9 cellular contexts compared by ENCODE assay signal in genomic region chr16:30077656-30078055, GRCh38. TPM values are rescaled to one million over a fixed set of nuclear protein-coding genes. Genes with fewer than 3 reads are reported as not detected.
DNase-seq lines count a peak whose midpoint lies in the region; ATAC-seq and TF ChIP-seq lines count a peak whose summit lies in the region.
"Had no signal": no experiment of that assay in that cellular context is flagged by ENCODE, and none has a peak within 500 bp of the region (broad histone marks: within the 10 kb centered on the region; RNA-seq: fewer than 3 reads in every experiment).

No MANE protein-coding gene starts in this region.

- peaks cover 31% of the 10 kb centered on the region for H3K4me1 Mint-ChIP-seq in activated naive CD4-positive, alpha-beta T cell treated with anti-CD3 and anti-CD28 coated beads for 36 hours (ENCODE audit: low read depth)
- peaks cover 25 to 41% of the 10 kb centered on the region in 2 donors for H3K4me1 Mint-ChIP-seq in stimulated activated naive B cell treated with anti-CD40 and anti-IgM and Interleukin-4, amounts not matched to agents 10 μg/mL and 1 μg/mL and 100 μg/mL, for 72 hours

- no peaks in the 10 kb centered on the region for H3K9me3 Mint-ChIP-seq in activated naive CD4-positive, alpha-beta T cell treated with anti-CD3 and anti-CD28 coated beads for 36 hours
- no peaks in the 10 kb centered on the region for H3K9me3 Mint-ChIP-seq in stimulated activated naive B cell treated with anti-CD40 and anti-IgM and Interleukin-4, amounts not matched to agents 10 μg/mL and 1 μg/mL and 100 μg/mL, for 72 hours

- peak overlapping the region; percentile 57 for H3K27ac Mint-ChIP-seq in activated naive CD4-positive, alpha-beta T cell treated with anti-CD3 and anti-CD28 coated beads for 36 hours
- H3K27ac Mint-ChIP-seq in stimulated activated naive B cell treated with anti-CD40 and anti-IgM and Interleukin-4, amounts not matched to agents 10 μg/mL and 1 μg/mL and 100 μg/mL, for 72 hours, result peak overlapping the region; percentile 56

- no TSS peak for BruUV-seq in A673 (replicated peaks; lab: Mats Ljungman, UMichigan)

- peaks cover 21% of the 10 kb centered on the region for H3K36me3 Mint-ChIP-seq in activated naive CD4-positive, alpha-beta T cell treated with anti-CD3 and anti-CD28 coated beads for 36 hours (ENCODE audit: low read depth)
- H3K36me3 Mint-ChIP-seq in stimulated activated naive B cell treated with anti-CD40 and anti-IgM and Interleukin-4, amounts not matched to agents 10 μg/mL and 1 μg/mL and 100 μg/mL, for 72 hours, result peaks cover 33 to 61% of the 10 kb centered on the region in 2 donors

- H3K27me3 ChIP-seq in A673 (replicated peaks; ENCODE audit: insufficient read depth, low read depth, low read length, poor library complexity), result no peaks in the 10 kb centered on the region
- H3K27me3 ChIP-seq: BE2C had no signal

- CTCF ChIA-PET in activated naive CD4-positive, alpha-beta T cell treated with anti-CD3 and anti-CD28 coated beads for 36 hours (lab: Charles Lee), result interaction anchor here (0.6 to 8.7 kb wide), 2 partner anchors 14 to 36 kb away, joined by 3 to 50 read pairs; partner anchors contain the start of genes GDPD3 and TBX6
- CTCF ChIA-PET in HEK293T (lab: Yijun Ruan, JAX) (no interaction called here), A673 (lab: Charles Lee) (no interaction called here)

- no peak for DNase-seq in activated naive CD4-positive, alpha-beta T cell treated with anti-CD3 and anti-CD28 coated beads for 36 hours
- DNase-seq in activated naive CD4-positive, alpha-beta T cell (lab: John Stamatoyannopoulos, UW), result no peak
- no peak for DNase-seq in coronary artery (ENCODE audit: low spot score)
- no peak for DNase-seq in stimulated activated naive B cell treated with anti-CD40 and anti-IgM and Interleukin-4, amounts not matched to agents 10 μg/mL and 1 μg/mL and 100 μg/mL, for 72 hours
- no peak for DNase-seq in HEK293T (ENCODE audit: extremely low spot score)
- no peak for DNase-seq in A673 (ENCODE audit: low spot score)
- DNase-seq: BE2C, foreskin melanocyte, NCI-H526 treated with DMSO at 0.1 percent for 48 hours had no signal

- no peak for ATAC-seq in stimulated activated naive B cell treated with anti-CD40 and anti-IgM and Interleukin-4, amounts not matched to agents 10 μg/mL and 1 μg/mL and 100 μg/mL, for 72 hours (replicated peaks)

- intact Hi-C loops in activated naive CD4-positive, alpha-beta T cell treated with anti-CD3 and anti-CD28 coated beads for 36 hours (cut with micrococcal nuclease), result no loop called here
- intact Hi-C loops in A673 (cut with micrococcal nuclease; ENCODE audit: unreplicated experiment), result no loop called here

- H3K9me3 ChIP-seq in A673 (ENCODE audit: low read depth, low read length, poor library complexity, severe bottlenecking), result no peaks in the 10 kb centered on the region
- H3K9me3 ChIP-seq: BE2C had no signal

- POLR2A ChIA-PET in HEK293T (lab: Yijun Ruan, JAX) (interaction anchor here (1.4 to 5.7 kb wide), 4 partner anchors 11 to 19 kb away, joined by 4 to 66 read pairs (median 40); partner anchors contain the start of genes ALDOA and TBX6), A673 (lab: Charles Lee; ENCODE audit: low non-redundant PET) (no interaction called here)

- no peak overlapping the region for H3K4me3 Mint-ChIP-seq in activated naive CD4-positive, alpha-beta T cell treated with anti-CD3 and anti-CD28 coated beads for 36 hours
- peak overlapping the region in 1 of 2 donors; percentile 13 for H3K4me3 Mint-ChIP-seq in stimulated activated naive B cell treated with anti-CD40 and anti-IgM and Interleukin-4, amounts not matched to agents 10 μg/mL and 1 μg/mL and 100 μg/mL, for 72 hours

- H3K27ac ChIP-seq in coronary artery (no peak overlapping the region), A673 (ENCODE audit: low read depth, low read length, poor library complexity, severe bottlenecking) (no peak overlapping the region)

- TF ChIP-seq CTCF in coronary artery (IDR thresholded peaks at IDR 0.05) (no peak), A673 (conservative IDR thresholded peaks at IDR 0.05; ENCODE audit: low read depth, low read length) (no peak)

- H3K27me3 Mint-ChIP-seq in activated naive CD4-positive, alpha-beta T cell treated with anti-CD3 and anti-CD28 coated beads for 36 hours (ENCODE audit: low read depth), result no peaks in the 10 kb centered on the region
- no peaks in the 10 kb centered on the region for H3K27me3 Mint-ChIP-seq in stimulated activated naive B cell treated with anti-CD40 and anti-IgM and Interleukin-4, amounts not matched to agents 10 μg/mL and 1 μg/mL and 100 μg/mL, for 72 hours

- peaks cover 43% of the 10 kb centered on the region for H3K36me3 ChIP-seq in A673 (ENCODE audit: insufficient read depth, low read length, poor library complexity, severe bottlenecking)

- H3K4me1 ChIP-seq in A673 (ENCODE audit: insufficient read depth, low read length, poor library complexity, severe bottlenecking), result peaks cover 13% of the 10 kb centered on the region
- H3K4me1 ChIP-seq: BE2C had no signal

- peak overlapping the region; percentile 97 for H3K4me3 ChIP-seq in coronary artery
- H3K4me3 ChIP-seq in A673 (ENCODE audit: low read depth, low read length, poor library complexity, severe bottlenecking), result no peak overlapping the region

TF ChIP-seq in HEK293T, 16 proteins besides CTCF, POLR2A, EP300 and RAD21:
- no peak for TF ChIP-seq FOXK2 (IDR thresholded peaks at IDR 0.05)

RNA-seq across cellular contexts. Expression of gene PPP4C, which starts 1.9 kb away (rescaled TPM):
- total RNA-seq in activated naive CD4-positive, alpha-beta T cell treated with anti-CD3 and anti-CD28 coated beads for 36 hours, result 100 to 1,000 TPM; 104 to 105 TPM
- total RNA-seq in A673 (2021), result 122 and 127 TPM in 2 replicates

RNA-seq across cellular contexts. Expression of gene ALDOA, which starts 12.1 kb away (rescaled TPM):
- total RNA-seq in activated naive CD4-positive, alpha-beta T cell treated with anti-CD3 and anti-CD28 coated beads for 36 hours, result 1,000 to 10,000 TPM; 1,750 to 1,795 TPM
- 1,552 and 1,729 TPM in 2 replicates for total RNA-seq in A673 (2021)

RNA-seq across cellular contexts. Expression of gene TBX6, which starts 14.1 kb away (rescaled TPM):
- 1 to 10 TPM; 3.6 to 4.7 TPM for total RNA-seq in activated naive CD4-positive, alpha-beta T cell treated with anti-CD3 and anti-CD28 coated beads for 36 hours
- 0.49 and 0.85 TPM in 2 replicates for total RNA-seq in A673 (2021)

RNA-seq across cellular contexts. Expression of gene YPEL3, which starts 18.4 kb away (rescaled TPM):
- total RNA-seq in activated naive CD4-positive, alpha-beta T cell treated with anti-CD3 and anti-CD28 coated beads for 36 hours, result 10 to 100 TPM; 24.6 to 27.3 TPM
- total RNA-seq in A673 (2021), result 4.7 and 9.1 TPM in 2 replicates

RNA-seq across cellular contexts. Expression of gene GDPD3, which starts 35.7 kb away (rescaled TPM):
- total RNA-seq in activated naive CD4-positive, alpha-beta T cell treated with anti-CD3 and anti-CD28 coated beads for 36 hours, result 10 to 100 TPM in 1 of 2 experiments, 1 to 10 TPM in 1; 9.1 to 10.3 TPM
- total RNA-seq in A673 (2021), result 2.5 and 4.4 TPM in 2 replicates
